7 cellular contexts compared by ENCODE assay signal in genomic region chr7:112454191-112454590, GRCh38. TPM values are rescaled to one million over a fixed set of nuclear protein-coding genes. Genes with fewer than 3 reads are reported as not detected.
DNase-seq lines count a peak whose midpoint lies in the region; ATAC-seq, FAIRE-seq and TF ChIP-seq lines count a peak whose summit lies in the region.
"Not testable (repeated sequence)": the region's sequence is repeated elsewhere in the genome, so short reads cannot be mapped to it uniquely, and the experiment has no call there.

No MANE protein-coding gene starts in this region.

- H3K27me3 Mint-ChIP-seq in endodermal cell (ENCODE audit: insufficient read depth); nephron (ENCODE audit: low read depth): not testable (repeated sequence)

- SMC1A ChIA-PET in GM12878 (lab: Charles Lee; ENCODE audit: uncharacterized antibody, unreplicated experiment), result not testable (repeated sequence)

- not testable (repeated sequence) for DNase-seq in GM12878 (ENCODE audit: low read depth, low spot score); endodermal cell; tibial nerve (ENCODE audit: low spot score in 2 of 2)
- peak; percentile 15 for DNase-seq in left ventricle myocardium inferior

- peaks cover 55% of the 10 kb centered on the region for H3K79me2 ChIP-seq in Loucy (ENCODE audit: insufficient read depth, low read length)
- H3K79me2 ChIP-seq in GM12878 (ENCODE audit: control insufficient read depth, insufficient read depth, low read length), result peaks cover 43% of the 10 kb centered on the region

- not testable (repeated sequence) for H3K9me3 ChIP-seq in Loucy (ENCODE audit: insufficient read depth, low read depth, low read length); GM12878 (replicated peaks; ENCODE audit: control insufficient read depth, insufficient read depth, low read length); endodermal cell (ENCODE audit: control insufficient read depth, low read length); left ventricle myocardium inferior (replicated peaks); skeletal muscle satellite cell (replicated peaks; ENCODE audit: low read length); tibial nerve

- H3K4me1 ChIP-seq in Loucy (ENCODE audit: insufficient read depth, low read length, poor library complexity, severe bottlenecking), result peaks cover 43% of the 10 kb centered on the region
- not testable (repeated sequence) for H3K4me1 ChIP-seq in GM12878 (ENCODE audit: control insufficient read depth, insufficient read depth, low read length); endodermal cell (ENCODE audit: control insufficient read depth, insufficient read depth, low read length)
- H3K4me1 ChIP-seq in left ventricle myocardium inferior, result peaks cover 70% of the 10 kb centered on the region
- H3K4me1 ChIP-seq in skeletal muscle satellite cell (ENCODE audit: control insufficient read depth, insufficient read depth, low read length), result peaks cover 27% of the 10 kb centered on the region
- H3K4me1 ChIP-seq in tibial nerve, result peaks cover 0 to 38% (median 21%) of the 10 kb centered on the region in 4 donors

- CTCF ChIA-PET in GM12878 (lab: Yijun Ruan, JAX), result not testable (repeated sequence)

- not testable (repeated sequence) for BruUV-seq in GM12878 (replicated peaks; lab: Mats Ljungman, UMichigan)

- not testable (repeated sequence) for TF ChIP-seq POLR2A in GM12878 (IDR thresholded peaks at IDR 0.05; ENCODE audit: low read depth, low read length); tibial nerve (IDR thresholded peaks at IDR 0.05)

- not testable (repeated sequence) for TF ChIP-seq EP300 in GM12878 (IDR thresholded peaks at IDR 0.05; ENCODE audit: borderline replicate concordance in 1 of 2, control insufficient read depth in 1 of 2, low read depth in 2 of 2, low read length in 2 of 2); tibial nerve (IDR thresholded peaks at IDR 0.05)

- not testable (repeated sequence) for TF ChIP-seq CTCF in Loucy (conservative IDR thresholded peaks at IDR 0.05; ENCODE audit: low read length); GM12878 (IDR thresholded peaks at IDR 0.05 in 2 of 3, conservative IDR thresholded peaks at IDR 0.05 in 1 of 3; ENCODE audit: control insufficient read depth in 2 of 3, extremely low read depth in 1 of 3, insufficient read depth in 1 of 3, low read depth in 3 of 3, low read length in 3 of 3); left ventricle myocardium inferior (IDR thresholded peaks at IDR 0.05; ENCODE audit: borderline replicate concordance); nephron (IDR thresholded peaks at IDR 0.05; ENCODE audit: unreplicated experiment in 3 of 3); tibial nerve (IDR thresholded peaks at IDR 0.05)
- peak; percentile 37 for TF ChIP-seq CTCF in endodermal cell (conservative IDR thresholded peaks at IDR 0.05)

- not testable (repeated sequence) for FAIRE-seq in GM12878 (lab: Jason Lieb, UNC)

- 96% methylated on average over 6 of the region's 6 CpGs for WGBS in GM12878 (ENCODE audit: insufficient coverage, insufficient replicate concordance, low lambda C conversion rate, missing lambda C conversion rate)
- 93% methylated on average over 3 to 6 of the region's 6 CpGs for WGBS in endodermal cell (ENCODE audit: insufficient coverage in 1 of 2, insufficient read length in 1 of 2), 2 experiments
- 86 to 89% methylated on average over 6 of the region's 6 CpGs for WGBS in tibial nerve, 2 donors

- TF ChIP-seq RAD21 in GM12878 (IDR thresholded peaks at IDR 0.05; ENCODE audit: insufficient read depth, low read depth, low read length), result not testable (repeated sequence)

- peaks cover 33% of the 10 kb centered on the region for H3K36me3 ChIP-seq in Loucy (ENCODE audit: insufficient read depth, low read length)
- peaks cover 0 to 14% of the 10 kb centered on the region in 2 experiments; a peak in 1 of 4 replicates for H3K36me3 ChIP-seq in GM12878 (ENCODE audit: control insufficient read depth in 2 of 2, insufficient read depth in 2 of 2, low read length in 1 of 2)
- H3K36me3 ChIP-seq in endodermal cell (ENCODE audit: control insufficient read depth, insufficient read depth, low read length), result peaks cover 39% of the 10 kb centered on the region
- H3K36me3 ChIP-seq in left ventricle myocardium inferior, result peaks cover 37% of the 10 kb centered on the region
- peaks cover 34% of the 10 kb centered on the region for H3K36me3 ChIP-seq in skeletal muscle satellite cell (ENCODE audit: insufficient read depth, low read length)
- peaks cover 0 to 34% (median 0%) of the 10 kb centered on the region in 3 donors for H3K36me3 ChIP-seq in tibial nerve

- not testable (repeated sequence) for ATAC-seq in GM12878

- H3K4me3 ChIP-seq in Loucy (ENCODE audit: low read length, poor library complexity, severe bottlenecking) (peak overlapping the region; percentile 95), left ventricle myocardium inferior (peak overlapping the region; percentile 94), skeletal muscle satellite cell (ENCODE audit: low read length) (peak overlapping the region; percentile 94)
- not testable (repeated sequence) for H3K4me3 ChIP-seq in GM12878; endodermal cell (ENCODE audit: low read length); tibial nerve

- not testable (repeated sequence) for H3F3A ChIP-seq in Loucy (ENCODE audit: low read depth)

- in situ Hi-C loops in GM12878 (cut with MboI), result loop anchor here (5.0 kb wide), 1 partner anchor 247 kb away; the partner anchor contains the start of genes DOCK4 and ZNF277

- not testable (repeated sequence) for H3K9ac ChIP-seq in Loucy (ENCODE audit: low read depth, low read length, poor library complexity, severe bottlenecking); GM12878 (ENCODE audit: control insufficient read depth, insufficient read depth, low read length); endodermal cell (ENCODE audit: extremely low read depth, low read length, poor library complexity, severe bottlenecking)
- H3K9ac ChIP-seq in skeletal muscle satellite cell (ENCODE audit: low read depth, low read length), result peak overlapping the region; percentile 98

- H4K20me1 ChIP-seq in Loucy (ENCODE audit: insufficient read depth, low read length, poor library complexity, severe bottlenecking), result peaks cover 51% of the 10 kb centered on the region
- H4K20me1 ChIP-seq in GM12878 (ENCODE audit: control insufficient read depth, insufficient read depth), result not testable (repeated sequence)

- H3K27me3 ChIP-seq in Loucy (ENCODE audit: insufficient read depth, low read length, poor library complexity, severe bottlenecking); GM12878 (replicated peaks in 1 of 2; ENCODE audit: control insufficient read depth in 2 of 2, insufficient read depth in 2 of 2, low read length in 1 of 2); endodermal cell (ENCODE audit: control insufficient read depth, insufficient read depth, low read length, poor library complexity, severe bottlenecking); left ventricle myocardium inferior (ENCODE audit: low read depth); skeletal muscle satellite cell (ENCODE audit: control insufficient read depth, insufficient read depth, low read length); tibial nerve: not testable (repeated sequence)

- intact Hi-C loops in GM12878 (cut with micrococcal nuclease; ENCODE audit: unreplicated experiment) (loop anchor here (5.0 to 10.0 kb wide), 3 partner anchors 318 to 899 kb away; partner anchors contain the start of gene SMIM30), left ventricle myocardium inferior (cut with micrococcal nuclease) (loop anchor here (5.0 kb wide), 1 partner anchor 42 kb away; no protein-coding TSS in a partner anchor)

- H3K4me1 Mint-ChIP-seq in endodermal cell (peaks cover 16% of the 10 kb centered on the region), nephron (peaks cover 33% of the 10 kb centered on the region)

- not testable (repeated sequence) for H3K4me3 Mint-ChIP-seq in endodermal cell
- peak overlapping the region; percentile 33 to 68 (median 34) for H3K4me3 Mint-ChIP-seq in nephron

- RAD21 ChIA-PET in GM12878 (lab: Charles Lee; ENCODE audit: unreplicated experiment), result not testable (repeated sequence)

- not testable (repeated sequence) for H3K9me2 ChIP-seq in Loucy (replicated peaks; ENCODE audit: low read depth, low read length)

- not testable (repeated sequence) for H3K27ac ChIP-seq in GM12878 (ENCODE audit: control insufficient read depth, insufficient read depth); endodermal cell (ENCODE audit: low read depth, low read length)
- peak overlapping the region; percentile 98 for H3K27ac ChIP-seq in left ventricle myocardium inferior (replicated peaks)
- H3K27ac ChIP-seq in tibial nerve, result peak overlapping the region; percentile 99

- not testable (repeated sequence) for H3K27ac Mint-ChIP-seq in endodermal cell
- peak overlapping the region in 1 of 3 experiments; percentile 13 for H3K27ac Mint-ChIP-seq in nephron

- peaks cover 36% of the 10 kb centered on the region for H3K36me3 Mint-ChIP-seq in endodermal cell (ENCODE audit: low read depth)
- H3K36me3 Mint-ChIP-seq in nephron (ENCODE audit: low read depth), result peaks cover 19% of the 10 kb centered on the region

- POLR2A ChIA-PET in GM12878 (lab: Charles Lee), result not testable (repeated sequence)

- H2AFZ ChIP-seq in Loucy (ENCODE audit: low read length); GM12878 (ENCODE audit: control insufficient read depth, low read depth, low read length): not testable (repeated sequence)

- H3K9me3 Mint-ChIP-seq in endodermal cell, nephron: not testable (repeated sequence)

- peak overlapping the region; percentile 96 for H3K4me2 ChIP-seq in Loucy (ENCODE audit: low read depth, low read length, poor library complexity, severe bottlenecking)
- 0 out of 2 replicates have a peak overlapping the region, but pooled peaks have one; percentile 8 for H3K4me2 ChIP-seq in GM12878 (ENCODE audit: control insufficient read depth, insufficient read depth)
- H3K4me2 ChIP-seq in skeletal muscle satellite cell (ENCODE audit: low read length), result peak overlapping the region; percentile 91

RNA-seq across cellular contexts. Expression of gene IFRD1, which starts 3.9 kb away (rescaled TPM):
- total RNA-seq in GM12878 (2013; cell fraction: nucleolus; rRNA removed), result 67.1 and 76.4 TPM in 2 replicates
- total RNA-seq in GM12878 (2014; rRNA removed) (21.7 and 26.2 TPM in 2 replicates), GM12878 (2014; rRNA removed; fragmentation: Illumina TruSeq; extraction: Trizol) (19.7 and 21.9 TPM in 2 replicates), GM12878 (2021) (20.0 and 20.1 TPM in 2 replicates), endodermal cell (10 to 100 TPM; 54.3 to 57.6 TPM), left ventricle myocardium inferior (24.6 TPM), tibial nerve (100 to 1,000 TPM in 2 of 4 donors, 10 to 100 TPM in 2; 85.2 to 116 (median 102) TPM)
- polyA plus RNA-seq in GM12878 (2011; ENCODE audit: low read depth), result 8.8 TPM
- polyA plus RNA-seq in GM12878 (2011; rRNA removed) (31.1 and 47.8 TPM in 2 replicates), GM12878 (2014; fragmentation: Illumina TruSeq; extraction: Trizol) (16.8 and 17.5 TPM in 2 replicates), GM12878 (2014; fragmentation: Nextera tagmentation; extraction: Ambion mirVana) (10 to 100 TPM in 1 of 2 experiments, 1 to 10 TPM in 1; 9.6 to 12.0 TPM), GM12878 (2014; rRNA removed) (18.6 and 18.7 TPM in 2 replicates), GM12878 (2016; fragmentation: Nextera tagmentation; extraction: Ambion mirVana) (10 to 100 TPM; 25.2 to 25.4 TPM)
- polyA plus RNA-seq in GM12878 (2011; cell fraction: cytosol; rRNA removed), result 9.4 and 10.3 TPM in 2 replicates
- polyA plus RNA-seq in GM12878 (2011; cell fraction: nucleus; rRNA removed), result 35.5 and 39.5 TPM in 2 replicates
- 19.1 and 25.5 TPM in 2 replicates for polyA plus RNA-seq in GM12878 (2012)
- polyA minus RNA-seq in GM12878 (2011; rRNA and poly(A)+ RNA removed), result 18.9 and 25.7 TPM in 2 replicates
- polyA minus RNA-seq in GM12878 (2011; cell fraction: cytosol; rRNA and poly(A)+ RNA removed), result 6.7 and 13.1 TPM in 2 replicates
- polyA minus RNA-seq in GM12878 (2011; cell fraction: nucleus; rRNA and poly(A)+ RNA removed), result 40.0 and 55.1 TPM in 2 replicates
- 56.9 TPM for polyA plus RNA-seq in endodermal cell (2013, experiment 1 of 2)
- 47.7 TPM for polyA plus RNA-seq in endodermal cell (2013, experiment 2 of 2)
- total RNA-seq in skeletal muscle satellite cell (2012; rRNA removed), result 33.0 and 45.9 TPM in 2 replicates

RNA-seq across cellular contexts. Expression of gene LSMEM1, which starts 26.6 kb away (rescaled TPM):
- 0.44 and 0.86 TPM in 2 replicates for total RNA-seq in GM12878 (2013; cell fraction: nucleolus; rRNA removed)
- 0.11 and 0.17 TPM in 2 replicates for total RNA-seq in GM12878 (2014; rRNA removed)
- 0.27 and 0.32 TPM in 2 replicates for total RNA-seq in GM12878 (2014; rRNA removed; fragmentation: Illumina TruSeq; extraction: Trizol)
- total RNA-seq in GM12878 (2021), result 0.18 and 0.21 TPM in 2 replicates
- polyA plus RNA-seq in GM12878 (2011; ENCODE audit: low read depth), result 0.31 TPM
- 0.67 and 1.1 TPM in 2 replicates for polyA plus RNA-seq in GM12878 (2011; rRNA removed)
- 0.08 and 0.28 TPM in 2 replicates for polyA plus RNA-seq in GM12878 (2011; cell fraction: cytosol; rRNA removed)
- polyA plus RNA-seq in GM12878 (2011; cell fraction: nucleus; rRNA removed), result 1.1 and 1.2 TPM in 2 replicates
- 0.42 and 0.55 TPM in 2 replicates for polyA plus RNA-seq in GM12878 (2012)
- 0.26 TPM in 1 of 2 replicates, not detected in the other for polyA plus RNA-seq in GM12878 (2014; fragmentation: Illumina TruSeq; extraction: Trizol)
- under 1 TPM; 0.11 to 0.23 TPM for polyA plus RNA-seq in GM12878 (2014; fragmentation: Nextera tagmentation; extraction: Ambion mirVana)
- 0.47 and 0.63 TPM in 2 replicates for polyA plus RNA-seq in GM12878 (2014; rRNA removed)
- polyA plus RNA-seq in GM12878 (2016; fragmentation: Nextera tagmentation; extraction: Ambion mirVana), result under 1 TPM; 0.33 to 0.66 TPM
- not detected in 2 replicates for polyA minus RNA-seq in GM12878 (2011; rRNA and poly(A)+ RNA removed)
- polyA minus RNA-seq in GM12878 (2011; cell fraction: cytosol; rRNA and poly(A)+ RNA removed), result not detected in 2 replicates
- polyA minus RNA-seq in GM12878 (2011; cell fraction: nucleus; rRNA and poly(A)+ RNA removed), result 0.48 and 0.96 TPM in 2 replicates
- 1 to 10 TPM; 1.1 to 4.2 TPM for total RNA-seq in endodermal cell
- polyA plus RNA-seq in endodermal cell (2013, experiment 1 of 2), result 1.9 TPM
- polyA plus RNA-seq in endodermal cell (2013, experiment 2 of 2), result 0.99 TPM
- 3.5 TPM for total RNA-seq in left ventricle myocardium inferior
- total RNA-seq in skeletal muscle satellite cell (2012; rRNA removed), result under 0.01 and 0.76 TPM in 2 replicates
- total RNA-seq in tibial nerve, result 1 to 10 TPM in 3 of 4 donors, under 1 TPM in 1; 0.78 to 5.4 (median 2.2) TPM

Comparison
In these comparisons a context has a peak if more than half of its experiments do, and no peak if none do; other contexts are left out.
1. H3K4me2 ChIP-seq: peak in every context shown above with its lines; median percentile 96 in Loucy; 91 in skeletal muscle satellite cell; 8 in GM12878.